Comparison of ENCODE assay signal across 8 cellular contexts in the genomic region with DNA sequence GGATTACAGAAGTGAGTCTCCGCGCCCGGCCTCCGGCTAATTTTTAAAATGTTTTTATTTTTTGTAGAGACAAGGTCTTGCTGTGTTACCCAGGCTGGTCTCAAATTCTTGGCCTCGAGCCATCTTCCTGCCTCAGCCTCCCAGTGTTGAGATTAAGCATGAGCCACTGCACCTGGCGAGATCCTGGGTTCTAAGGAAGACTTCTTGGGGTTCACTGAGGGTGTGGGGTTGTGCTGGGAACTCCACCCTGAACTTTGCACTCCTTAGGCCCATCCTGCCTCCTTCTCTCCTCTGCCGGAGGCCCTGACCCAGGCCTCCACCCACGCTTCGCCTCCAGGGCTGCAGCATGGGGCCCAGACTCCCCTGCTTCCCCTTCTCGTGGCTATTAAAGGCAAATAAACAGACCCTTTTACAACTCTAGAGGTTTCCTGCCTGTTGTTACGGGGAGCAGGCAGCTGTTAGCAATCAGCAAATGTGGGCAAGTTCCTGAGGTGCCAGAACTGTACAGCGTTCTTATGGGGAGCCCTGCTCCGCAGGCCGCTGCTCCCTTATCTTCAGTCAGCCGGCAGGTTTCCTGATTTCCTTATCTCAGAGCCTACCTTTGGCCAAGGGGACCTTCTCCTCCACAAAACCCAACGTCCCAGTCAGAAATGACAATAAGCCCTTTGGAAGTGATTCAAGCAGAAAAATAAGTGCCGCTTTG. TPM values are rescaled to one million over a fixed set of nuclear protein-coding genes. Genes with fewer than 3 reads are reported as not detected.
DNase-seq lines count a peak whose midpoint lies in the region; ATAC-seq, FAIRE-seq and TF ChIP-seq lines count a peak whose summit lies in the region.
"Had no signal": no experiment of that assay in that cellular context is flagged by ENCODE, and none has a peak within 500 bp of the region (broad histone marks: within the 10 kb centered on the region; RNA-seq: fewer than 3 reads in every experiment).

No MANE protein-coding gene starts in this region.

- ATAC-seq in GM18909 (IDR thresholded peaks at IDR 0.05; ENCODE audit: poor library complexity, unreplicated experiment) = peak; percentile 55
- ATAC-seq in HG03342 (IDR thresholded peaks at IDR 0.05; ENCODE audit: unreplicated experiment) = peak; percentile 61
- no peak for ATAC-seq in HG03280 (IDR thresholded peaks at IDR 0.05; ENCODE audit: unreplicated experiment)

- H3K4me1 Mint-ChIP-seq in astrocyte (ENCODE audit: low read depth, unreplicated experiment) = peaks cover 3% of the 10 kb centered on the region

- H3K27ac Mint-ChIP-seq in astrocyte (ENCODE audit: unreplicated experiment) = no peak overlapping the region

- H3K4me1 ChIP-seq in astrocyte (ENCODE audit: insufficient read depth, low read length) = peaks cover 3% of the 10 kb centered on the region
- H3K4me1 ChIP-seq in smooth muscle cell (ENCODE audit: low read depth) = no peaks in the 10 kb centered on the region

- 65% methylated on average over 17 of the region's 17 CpGs for WGBS in smooth muscle cell (ENCODE audit: low lambda C conversion rate)

- peak overlapping the region; percentile 23 for H2AFZ ChIP-seq in astrocyte (ENCODE audit: low read depth, low read length)
- H2AFZ ChIP-seq in smooth muscle cell (ENCODE audit: low read depth) = no peak overlapping the region

- H3K36me3 Mint-ChIP-seq in astrocyte (ENCODE audit: low read depth, unreplicated experiment) = no peaks in the 10 kb centered on the region

- peaks cover 7% of the 10 kb centered on the region for H3K27me3 Mint-ChIP-seq in astrocyte (ENCODE audit: low read depth, unreplicated experiment)

- H4K20me1 ChIP-seq in astrocyte (ENCODE audit: insufficient read depth, low read length) (no peaks in the 10 kb centered on the region), smooth muscle cell (ENCODE audit: low read depth) (no peaks in the 10 kb centered on the region)

- DNase-seq in astrocyte (ENCODE audit: low read depth) = no peak
- no peak for DNase-seq in smooth muscle cell (lab: John Stamatoyannopoulos, UW; ENCODE audit: unreplicated experiment)
- no peak for DNase-seq in NCI-H1694 (lab: John Stamatoyannopoulos, UW)
- no peak for DNase-seq in NCI-H2081 (lab: John Stamatoyannopoulos, UW)

- TF ChIP-seq CTCF in astrocyte (IDR thresholded peaks at IDR 0.05; ENCODE audit: insufficient read depth, low read depth, low read length) (no peak), smooth muscle cell (IDR thresholded peaks at IDR 0.05; ENCODE audit: borderline replicate concordance, insufficient read depth, poor library complexity, severe bottlenecking) (no peak)

- H3K9me3 ChIP-seq in astrocyte (ENCODE audit: insufficient read depth, low read depth, low read length) (no peaks in the 10 kb centered on the region), smooth muscle cell (replicated peaks; ENCODE audit: low read depth) (no peaks in the 10 kb centered on the region)

- H3K9ac ChIP-seq in astrocyte (ENCODE audit: low read length) = no peak overlapping the region
- no peak overlapping the region for H3K9ac ChIP-seq in smooth muscle cell (ENCODE audit: low read depth)

- H3K9me3 Mint-ChIP-seq in astrocyte (ENCODE audit: unreplicated experiment) = no peaks in the 10 kb centered on the region

- H3K79me2 ChIP-seq in astrocyte (ENCODE audit: insufficient read depth, low read length) = no peaks in the 10 kb centered on the region
- no peaks in the 10 kb centered on the region for H3K79me2 ChIP-seq in smooth muscle cell (ENCODE audit: low read depth)

- no peak overlapping the region for H3K4me3 ChIP-seq in astrocyte (ENCODE audit: insufficient read depth, low read depth, low read length)
- no peak overlapping the region for H3K4me3 ChIP-seq in smooth muscle cell

- no peaks in the 10 kb centered on the region for H3F3A ChIP-seq in smooth muscle cell (ENCODE audit: low read depth)

- no peak overlapping the region for H3K4me2 ChIP-seq in astrocyte (ENCODE audit: low read length)
- H3K4me2 ChIP-seq in smooth muscle cell = peak overlapping the region; percentile 26

- no peaks in the 10 kb centered on the region for H3K27me3 ChIP-seq in astrocyte (ENCODE audit: insufficient read depth, low read length)
- no peaks in the 10 kb centered on the region for H3K27me3 ChIP-seq in smooth muscle cell (ENCODE audit: low read depth)

- no peak overlapping the region for H3K4me3 Mint-ChIP-seq in astrocyte (ENCODE audit: unreplicated experiment)

- H3K27ac ChIP-seq in astrocyte (ENCODE audit: low read depth, low read length) (no peak overlapping the region), smooth muscle cell (ENCODE audit: low read depth) (no peak overlapping the region)

- no peak for FAIRE-seq in astrocyte (lab: Jason Lieb, UNC)
- FAIRE-seq: HTR-8/SVneo had no signal

- H3K36me3 ChIP-seq in astrocyte (ENCODE audit: insufficient read depth, low read length) (no peaks in the 10 kb centered on the region), smooth muscle cell (ENCODE audit: low read depth) (no peaks in the 10 kb centered on the region)

RNA-seq across cellular contexts. Expression of a gene that starts 41.0 kb away (rescaled TPM):
- total RNA-seq in astrocyte = 2.5 and 4.0 TPM in 2 replicates
- total RNA-seq in smooth muscle cell = 7.8 and 8.2 TPM in 2 replicates
- polyA plus RNA-seq in smooth muscle cell = 2.2 and 3.7 TPM in 2 replicates

RNA-seq across cellular contexts. Expression of a gene that starts 57.9 kb away (rescaled TPM):
- 49.8 and 57.8 TPM in 2 replicates for total RNA-seq in astrocyte
- 27.4 and 33.2 TPM in 2 replicates for total RNA-seq in smooth muscle cell
- polyA plus RNA-seq in smooth muscle cell = 38.5 and 48.4 TPM in 2 replicates
